19 cellular contexts compared by ENCODE assay signal in genomic region chr10:132977807-132978206, GRCh38. TPM values are rescaled to one million over a fixed set of nuclear protein-coding genes. Genes with fewer than 3 reads are reported as not detected.
"Had no signal": no experiment of that assay in that cellular context is flagged by ENCODE, and none has a peak within 500 bp of the region (broad histone marks: within the 10 kb centered on the region; RNA-seq: fewer than 3 reads in every experiment).

No MANE protein-coding gene starts in this region.

- H3K36me3 ChIP-seq: brain microvascular endothelial cell, tibial nerve, uterus had no signal

- H3K4me3 ChIP-seq: coronary artery, lung, tibial nerve, uterus had no signal

- H3K27ac ChIP-seq: brain microvascular endothelial cell, coronary artery, tibial nerve, uterus had no signal

- ATAC-seq: activated CD8-positive, alpha-beta memory T cell treated with anti-CD3 and anti-CD28 coated beads, Interleukin-2, amount 10 ng/mL, durations not matched to agents 7 days and 5 days; activated T-helper 17 cell treated with anti-CD3 and anti-CD28 coated beads, Interleukin-2, amount 50 U/mL, for 72 hours; natural killer cell treated with Interleukin-12 subunit alpha and Interleukin-12 subunit beta and Interleukin-15 and Interleukin-18, amount 100 ng/mL, for 72 hours; T-helper 17 cell had no signal

- H3K9me3 ChIP-seq: tibial nerve, uterus had no signal

- DNase-seq: activated CD4-positive, alpha-beta memory T cell treated with anti-CD3 and anti-CD28 coated beads, Interleukin-2, amount 10 ng/mL, durations not matched to agents 7 days and 5 days; activated CD4-positive, alpha-beta T cell treated with anti-CD3 and anti-CD28 coated beads for 4 hours; activated CD8-positive, alpha-beta memory T cell treated with anti-CD3 and anti-CD28 coated beads, Interleukin-2, amount 10 ng/mL, durations not matched to agents 7 days and 5 days; activated naive CD4-positive, alpha-beta T cell treated with anti-CD3 and anti-CD28 coated beads, Interleukin-2, amount 10 ng/mL, durations not matched to agents 7 days and 5 days; brain microvascular endothelial cell; erythroblast; foreskin melanocyte; retina; stimulated activated CD4-positive, alpha-beta T cell treated with anti-CD3 and anti-CD28 coated beads, Interleukin-12 subunit alpha, Interleukin-12 subunit beta, amount 100 ng/mL, for 4 hours; stimulated activated CD4-positive, alpha-beta T cell treated with anti-CD3 and anti-CD28 coated beads, Interleukin-1b, Interleukin-23, amount 100 ng/mL, for 48 hours; stimulated activated CD8-positive, alpha-beta memory T cell treated with anti-CD3 and anti-CD28 coated beads, Interleukin-4, amount 100 ng/mL, for 48 hours; stimulated activated naive CD4-positive, alpha-beta T cell; T-helper 17 cell; uterus had no signal

- H3K27me3 ChIP-seq: uterus had no signal

RNA-seq across cellular contexts. Expression of gene CFAP46, which starts 35.4 kb away (rescaled TPM):
- total RNA-seq: activated CD4-positive, alpha-beta memory T cell treated with anti-CD3 and anti-CD28 coated beads, Interleukin-2, amount 10 ng/mL, durations not matched to agents 7 days and 5 days; activated CD8-positive, alpha-beta memory T cell treated with anti-CD3 and anti-CD28 coated beads, Interleukin-2, amount 10 ng/mL, durations not matched to agents 7 days and 5 days; activated T-helper 17 cell treated with anti-CD3 and anti-CD28 coated beads, Interleukin-2, amount 50 U/mL, for 72 hours; T-helper 17 cell had no signal
